ENCODE assay signal across 9 cellular contexts in the genomic region with DNA sequence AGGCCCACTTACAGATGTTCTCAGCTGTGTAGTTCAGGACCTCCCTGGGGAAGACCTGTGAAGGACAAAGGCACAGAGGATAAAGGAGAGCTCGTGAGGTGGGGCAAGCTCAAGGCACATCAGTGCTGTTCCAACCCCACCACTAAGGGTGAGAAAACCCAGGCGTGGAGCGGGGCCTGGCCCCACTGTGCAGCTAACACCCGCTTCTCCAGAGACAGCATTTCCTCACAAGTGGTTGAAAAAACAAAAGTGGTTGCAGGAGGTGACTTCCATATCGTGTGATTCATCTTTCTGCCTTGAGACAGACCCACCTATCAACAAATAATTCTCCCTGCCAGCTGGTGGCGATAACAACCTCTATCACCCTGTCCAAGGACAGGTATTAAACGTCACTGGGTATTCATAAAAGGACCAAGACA. TPM values are rescaled to one million over a fixed set of nuclear protein-coding genes. Genes with fewer than 3 reads are reported as not detected.
DNase-seq lines count a peak whose midpoint lies in the region; ATAC-seq, FAIRE-seq and TF ChIP-seq lines count a peak whose summit lies in the region.
"Had no signal": no experiment of that assay in that cellular context is flagged by ENCODE, and none has a peak within 500 bp of the region (broad histone marks: within the 10 kb centered on the region; RNA-seq: fewer than 3 reads in every experiment).

No MANE protein-coding gene starts in this region.

- peaks cover 0 to 56% (median 7%) of the 10 kb centered on the region in 11 experiments; a peak in 9 of 22 replicates for H4K20me1 ChIP-seq in BLaER1 treated with 17β-estradiol and CSF1 and Interleukin-3, amounts not matched to agents 10 nM and 100 nM
- peaks cover 26% of the 10 kb centered on the region for H4K20me1 ChIP-seq in HepG2 (ENCODE audit: insufficient read depth, low read length)

- H3K4me1 ChIP-seq in BLaER1 treated with 17β-estradiol and CSF1 and Interleukin-3, amounts not matched to agents 10 nM and 100 nM: peaks cover 13 to 45% (median 34%) of the 10 kb centered on the region in 10 experiments; a peak in 19 of 20 replicates
- H3K4me1 ChIP-seq in HepG2 (ENCODE audit: insufficient read depth, low read length): peaks cover 18% of the 10 kb centered on the region
- H3K4me1 ChIP-seq: testis had no signal

- peak overlapping the region in 7 of 11 experiments; percentile 9 to 53 (median 36); a peak in 13 of 22 replicates for H3K27ac ChIP-seq in BLaER1 treated with 17β-estradiol and CSF1 and Interleukin-3, amounts not matched to agents 10 nM and 100 nM
- no peak overlapping the region for H3K27ac ChIP-seq in HepG2 (ENCODE audit: extremely low read length, insufficient read depth, low read length)
- H3K27ac ChIP-seq: testis had no signal

- CTCF ChIA-PET in HepG2 (lab: Yijun Ruan, JAX; ENCODE audit: low intra/inter-chr PET ratio, low total read pairs): no interaction called here

- peaks cover 20% of the 10 kb centered on the region for H3K79me2 ChIP-seq in HepG2 (ENCODE audit: insufficient read depth, low read length)

- DNase-seq in HTR-8/SVneo (ENCODE audit: insufficient read length, low spot score) (no peak), HepG2 (ENCODE audit: low spot score) (no peak), LoVo (ENCODE audit: low spot score) (no peak)
- DNase-seq in activated naive CD4-positive, alpha-beta T cell treated with anti-CD3 and anti-CD28 coated beads, Interleukin-2, amount 50 U/mL, for 16 hours: peak; percentile 21
- no peak for DNase-seq in effector CD4-positive, alpha-beta T cell
- DNase-seq: testis had no signal

- H3K9ac ChIP-seq in BLaER1 treated with 17β-estradiol and CSF1 and Interleukin-3, amounts not matched to agents 10 nM and 100 nM: peak overlapping the region in 3 of 11 experiments; percentile 3 to 4 (median 4); a peak in 1 of 22 replicates
- no peak overlapping the region for H3K9ac ChIP-seq in HepG2 (ENCODE audit: insufficient read depth, low read depth, low read length)

- no peaks in the 10 kb centered on the region for H3K27me3 ChIP-seq in BLaER1 treated with 17β-estradiol and CSF1 and Interleukin-3, amounts not matched to agents 10 nM and 100 nM
- no peaks in the 10 kb centered on the region for H3K27me3 ChIP-seq in HepG2 (ENCODE audit: control insufficient read depth in 1 of 2, insufficient read depth in 2 of 2, low read length in 2 of 2)
- H3K27me3 ChIP-seq: testis had no signal

- peak; percentile 35 for TF ChIP-seq CTCF in HepG2 (CRISPR knock-in tag; IDR thresholded peaks at IDR 0.05)

- WGBS in HepG2 (ENCODE audit: low lambda C conversion rate): 91% methylated on average over 7 of the region's 7 CpGs

- BruUV-seq in HepG2 (replicated peaks; lab: Mats Ljungman, UMichigan): no TSS peak

- TF ChIP-seq EP300 in HepG2 (IDR thresholded peaks at IDR 0.05; ENCODE audit: low read depth in 2 of 2, low read length in 2 of 2) (no peak), HepG2 (CRISPR knock-in tag; IDR thresholded peaks at IDR 0.05; ENCODE audit: borderline replicate concordance) (no peak)

- ATAC-seq in HepG2: peak; percentile 10
- ATAC-seq in HG03378 (IDR thresholded peaks at IDR 0.05; ENCODE audit: unreplicated experiment): no peak
- ATAC-seq in HG03159 (IDR thresholded peaks at IDR 0.05; ENCODE audit: unreplicated experiment): no peak

- no peak for TF ChIP-seq RAD21 in HepG2 (CRISPR knock-in tag; IDR thresholded peaks at IDR 0.05)

- in situ Hi-C loops in HepG2 (cut with HindIII; ENCODE audit: extremely low pct_ligation_motif_present, low pct_unique_long_range_greater_than_20kb): no loop called here

- H2AFZ ChIP-seq in HepG2 (ENCODE audit: low read length): no peak overlapping the region

- peak overlapping the region in 6 of 11 experiments; percentile 5 to 30 (median 20); a peak in 8 of 22 replicates for H3K4me2 ChIP-seq in BLaER1 treated with 17β-estradiol and CSF1 and Interleukin-3, amounts not matched to agents 10 nM and 100 nM
- no peak overlapping the region for H3K4me2 ChIP-seq in HepG2 (ENCODE audit: low read depth, low read length)

- no peaks in the 10 kb centered on the region for H3K9me3 ChIP-seq in BLaER1 treated with 17β-estradiol and CSF1 and Interleukin-3, amounts not matched to agents 10 nM and 100 nM (replicated peaks in 1 of 11)
- no peaks in the 10 kb centered on the region for H3K9me3 ChIP-seq in HepG2 (ENCODE audit: low read length)
- H3K9me3 ChIP-seq: testis had no signal

- H3K36me3 ChIP-seq in BLaER1 treated with 17β-estradiol and CSF1 and Interleukin-3, amounts not matched to agents 10 nM and 100 nM: peaks cover 72 to 99% (median 90%) of the 10 kb centered on the region in 11 experiments
- peaks cover 52 to 81% of the 10 kb centered on the region in 2 experiments for H3K36me3 ChIP-seq in HepG2 (replicated peaks in 1 of 2; ENCODE audit: control insufficient read depth in 1 of 2, insufficient read depth in 2 of 2, low read length in 2 of 2)

- no peak overlapping the region for H3K4me3 ChIP-seq in BLaER1 treated with 17β-estradiol and CSF1 and Interleukin-3, amounts not matched to agents 10 nM and 100 nM
- H3K4me3 ChIP-seq in HepG2 (replicated peaks in 1 of 3; ENCODE audit: insufficient read depth in 1 of 3, low read depth in 2 of 3, low read length in 3 of 3): no peak overlapping the region
- H3K4me3 ChIP-seq: testis had no signal

- intact Hi-C loops in HepG2 (cut with micrococcal nuclease; ENCODE audit: unreplicated experiment): no loop called here

- FAIRE-seq in HTR-8/SVneo (lab: Jason Lieb, UNC) (peak; percentile 23), HepG2 (lab: Jason Lieb, UNC) (no peak)

- POLR2A ChIA-PET in HepG2 (lab: Yijun Ruan, JAX): interaction anchor here (1.1 kb wide), 1 partner anchor 45 kb away, joined by 4 read pairs; a partner anchor contains a TSS

- no peak for TF ChIP-seq POLR2A in HepG2 (IDR thresholded peaks at IDR 0.05; ENCODE audit: insufficient read depth in 1 of 2, low read depth in 2 of 2, low read length in 2 of 2)

TF ChIP-seq in HepG2, 621 proteins besides CTCF, POLR2A, EP300 and RAD21 (continues in another document):
- TF ChIP-seq, protein P1, sequence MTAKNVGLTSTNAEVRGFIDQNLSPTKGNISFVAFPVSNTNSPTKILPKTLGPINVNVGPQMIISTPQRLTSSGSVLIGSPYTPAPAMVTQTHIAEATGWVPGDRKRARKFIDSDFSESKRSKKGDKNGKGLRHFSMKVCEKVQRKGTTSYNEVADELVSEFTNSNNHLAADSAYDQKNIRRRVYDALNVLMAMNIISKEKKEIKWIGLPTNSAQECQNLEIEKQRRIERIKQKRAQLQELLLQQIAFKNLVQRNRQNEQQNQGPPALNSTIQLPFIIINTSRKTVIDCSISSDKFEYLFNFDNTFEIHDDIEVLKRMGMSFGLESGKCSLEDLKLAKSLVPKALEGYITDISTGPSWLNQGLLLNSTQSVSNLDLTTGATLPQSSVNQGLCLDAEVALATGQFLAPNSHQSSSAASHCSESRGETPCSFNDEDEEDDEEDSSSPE (CRISPR knock-in tag; IDR thresholded peaks at IDR 0.05): no peak
- TF ChIP-seq PITX1 (CRISPR knock-in tag; IDR thresholded peaks at IDR 0.05): no peak
- no peak for TF ChIP-seq ZBTB38 (CRISPR knock-in tag; IDR thresholded peaks at IDR 0.05)

RNA-seq across cellular contexts. Expression of a gene that starts 30.0 kb away (rescaled TPM):
- 8.4 TPM in 2 replicates for total RNA-seq in HepG2 (2016; rRNA removed; fragmentation: Illumina TruSeq; extraction: Trizol)
- total RNA-seq in HepG2 (2016; cell fraction: cytosol; rRNA removed; fragmentation: Illumina TruSeq; extraction: Trizol; ENCODE audit: low read depth): 7.1 and 8.0 TPM in 2 replicates
- total RNA-seq in HepG2 (2016; cell fraction: insoluble cytoplasmic fraction; rRNA removed; fragmentation: Illumina TruSeq; extraction: Trizol): 6.0 and 8.2 TPM in 2 replicates
- total RNA-seq in HepG2 (2016; cell fraction: membrane; rRNA removed; fragmentation: Illumina TruSeq; extraction: Trizol): 18.8 and 19.0 TPM in 2 replicates
- total RNA-seq in HepG2 (2016; cell fraction: nucleus; rRNA removed; fragmentation: Illumina TruSeq; extraction: Trizol): 4.0 and 5.8 TPM in 2 replicates
- 5.2 and 5.6 TPM in 2 replicates for polyA plus RNA-seq in HepG2 (2011; rRNA removed)
- 4.6 and 5.0 TPM in 2 replicates for polyA plus RNA-seq in HepG2 (2011; cell fraction: cytosol; rRNA removed)
- polyA plus RNA-seq in HepG2 (2011; cell fraction: nucleus; rRNA removed): 4.7 and 4.9 TPM in 2 replicates
- 3.0 and 3.4 TPM in 2 replicates for polyA plus RNA-seq in HepG2 (2012)
- 8.8 and 9.8 TPM in 2 replicates for polyA plus RNA-seq in HepG2 (2016; cell fraction: cytosol; fragmentation: Illumina TruSeq; extraction: Trizol; ENCODE audit: low read depth)
- 8.1 and 9.3 TPM in 2 replicates for polyA plus RNA-seq in HepG2 (2016; cell fraction: insoluble cytoplasmic fraction; fragmentation: Illumina TruSeq; extraction: Trizol; ENCODE audit: low read depth)
- 17.1 and 17.3 TPM in 2 replicates for polyA plus RNA-seq in HepG2 (2016; cell fraction: membrane; fragmentation: Illumina TruSeq; extraction: Trizol; ENCODE audit: low read depth)
- 7.7 and 8.0 TPM in 2 replicates for polyA plus RNA-seq in HepG2 (2016; cell fraction: nucleus; fragmentation: Illumina TruSeq; extraction: Trizol; ENCODE audit: insufficient read depth, low read depth)
- 2.2 and 3.6 TPM in 2 replicates for polyA minus RNA-seq in HepG2 (2011; rRNA and poly(A)+ RNA removed; ENCODE audit: low replicate concordance)
- polyA minus RNA-seq in HepG2 (2011; cell fraction: cytosol; rRNA and poly(A)+ RNA removed): 1.6 and 1.9 TPM in 2 replicates
- 4.4 and 4.9 TPM in 2 replicates for polyA minus RNA-seq in HepG2 (2011; cell fraction: nucleus; rRNA and poly(A)+ RNA removed)

RNA-seq across cellular contexts. Expression of a gene that starts 44.4 kb away (rescaled TPM):
- 46.4 and 74.9 TPM in 2 replicates for total RNA-seq in HepG2 (2016; rRNA removed; fragmentation: Illumina TruSeq; extraction: Trizol)
- 35.1 and 37.4 TPM in 2 replicates for total RNA-seq in HepG2 (2016; cell fraction: cytosol; rRNA removed; fragmentation: Illumina TruSeq; extraction: Trizol; ENCODE audit: low read depth)
- 41.1 and 74.2 TPM in 2 replicates for total RNA-seq in HepG2 (2016; cell fraction: insoluble cytoplasmic fraction; rRNA removed; fragmentation: Illumina TruSeq; extraction: Trizol)
- total RNA-seq in HepG2 (2016; cell fraction: membrane; rRNA removed; fragmentation: Illumina TruSeq; extraction: Trizol): 66.4 and 69.7 TPM in 2 replicates
- total RNA-seq in HepG2 (2016; cell fraction: nucleus; rRNA removed; fragmentation: Illumina TruSeq; extraction: Trizol): 67.8 and 74.4 TPM in 2 replicates
- polyA plus RNA-seq in HepG2 (2011; rRNA removed): 123 and 124 TPM in 2 replicates
- polyA plus RNA-seq in HepG2 (2011; cell fraction: cytosol; rRNA removed): 124 and 127 TPM in 2 replicates
- polyA plus RNA-seq in HepG2 (2011; cell fraction: nucleus; rRNA removed): 90.0 and 92.7 TPM in 2 replicates
- polyA plus RNA-seq in HepG2 (2012): 52.3 and 58.7 TPM in 2 replicates
- 27.8 and 29.0 TPM in 2 replicates for polyA plus RNA-seq in HepG2 (2016; cell fraction: cytosol; fragmentation: Illumina TruSeq; extraction: Trizol; ENCODE audit: low read depth)
- 50.3 and 56.6 TPM in 2 replicates for polyA plus RNA-seq in HepG2 (2016; cell fraction: insoluble cytoplasmic fraction; fragmentation: Illumina TruSeq; extraction: Trizol; ENCODE audit: low read depth)
- polyA plus RNA-seq in HepG2 (2016; cell fraction: membrane; fragmentation: Illumina TruSeq; extraction: Trizol; ENCODE audit: low read depth): 51.9 and 62.9 TPM in 2 replicates
- polyA plus RNA-seq in HepG2 (2016; cell fraction: nucleus; fragmentation: Illumina TruSeq; extraction: Trizol; ENCODE audit: insufficient read depth, low read depth): 110 TPM in 2 replicates
- 53.2 and 119 TPM in 2 replicates for polyA minus RNA-seq in HepG2 (2011; rRNA and poly(A)+ RNA removed; ENCODE audit: low replicate concordance)
- 62.7 TPM in 2 replicates for polyA minus RNA-seq in HepG2 (2011; cell fraction: cytosol; rRNA and poly(A)+ RNA removed)
- 73.1 and 73.3 TPM in 2 replicates for polyA minus RNA-seq in HepG2 (2011; cell fraction: nucleus; rRNA and poly(A)+ RNA removed)
